ENCODE assay signal across 8 cellular contexts in the genomic region with DNA sequence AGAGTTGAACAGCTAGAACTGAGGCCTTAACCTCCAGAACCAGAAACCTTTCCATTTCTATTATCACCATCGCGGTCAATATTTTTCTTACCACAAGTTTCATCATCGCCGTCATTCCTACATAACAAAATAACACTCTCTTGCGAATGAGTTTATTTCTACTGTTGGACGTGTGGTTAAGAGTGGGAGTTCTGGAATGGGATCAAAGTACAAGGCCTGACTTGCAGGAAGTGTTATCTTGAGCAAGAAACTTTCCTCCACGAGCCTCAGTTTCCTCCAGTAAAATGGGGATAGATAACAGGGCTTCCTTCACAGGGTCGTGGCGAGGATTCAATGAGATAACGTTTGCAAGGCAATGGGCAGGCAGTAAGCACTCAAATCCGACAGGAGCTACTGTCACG. TPM values are rescaled to one million over a fixed set of nuclear protein-coding genes. Genes with fewer than 3 reads are reported as not detected.
DNase-seq lines count a peak whose midpoint lies in the region; ATAC-seq and TF ChIP-seq lines count a peak whose summit lies in the region.

No MANE protein-coding gene starts in this region.

- H3K4me3 ChIP-seq in hepatocyte: peak overlapping the region; percentile 51

- H3K9me3 Mint-ChIP-seq in WTC11: no peaks in the 10 kb centered on the region
- no peaks in the 10 kb centered on the region for H3K9me3 Mint-ChIP-seq in stimulated activated effector memory CD8-positive, alpha-beta T cell treated with anti-CD3 and anti-CD28 coated beads, Interleukin-12 subunit alpha, Interleukin-12 subunit beta, amount 100 ng/mL, for 72 hours

- no peaks in the 10 kb centered on the region for H3K27me3 Mint-ChIP-seq in WTC11 (ENCODE audit: low read depth)

- peak overlapping the region; percentile 100 for H3K4me3 Mint-ChIP-seq in WTC11
- H3K4me3 Mint-ChIP-seq in stimulated activated effector memory CD8-positive, alpha-beta T cell treated with anti-CD3 and anti-CD28 coated beads, Interleukin-12 subunit alpha, Interleukin-12 subunit beta, amount 100 ng/mL, for 72 hours: peak overlapping the region; percentile 92

- H3K9me2 ChIP-seq in hepatocyte (replicated peaks; ENCODE audit: insufficient read depth): no peaks in the 10 kb centered on the region

- WGBS in hepatocyte (ENCODE audit: low lambda C conversion rate, missing lambda C conversion rate): 5% methylated on average over 12 of the region's 12 CpGs

- H3K27me3 ChIP-seq in hepatocyte: no peaks in the 10 kb centered on the region

- H4K20me1 ChIP-seq in hepatocyte (ENCODE audit: insufficient read depth, poor library complexity, severe bottlenecking): peaks cover 31% of the 10 kb centered on the region

- peak overlapping the region; percentile 81 for H3K27ac ChIP-seq in hepatocyte

- peak overlapping the region; percentile 96 for H3K27ac Mint-ChIP-seq in WTC11
- H3K27ac Mint-ChIP-seq in stimulated activated effector memory CD8-positive, alpha-beta T cell treated with anti-CD3 and anti-CD28 coated beads, Interleukin-12 subunit alpha, Interleukin-12 subunit beta, amount 100 ng/mL, for 72 hours: peak overlapping the region; percentile 99

- no peak for ATAC-seq in WTC11
- no peak for ATAC-seq in stimulated activated effector memory CD8-positive, alpha-beta T cell treated with anti-CD3 and anti-CD28 coated beads, Interleukin-12 subunit alpha, Interleukin-12 subunit beta, amount 100 ng/mL, for 72 hours
- ATAC-seq in GM18511 (IDR thresholded peaks at IDR 0.05; ENCODE audit: unreplicated experiment): no peak

- no peaks in the 10 kb centered on the region for H3K36me3 ChIP-seq in hepatocyte (replicated peaks; ENCODE audit: insufficient read depth, low read depth)

- CTCF ChIA-PET in WTC11 (lab: Charles Lee): interaction anchor here (1.9 kb wide), 1 partner anchor 53 kb away, joined by 4 read pairs; no protein-coding TSS in a partner anchor

- H3K79me2 ChIP-seq in hepatocyte: peaks cover 78% of the 10 kb centered on the region

- POLR2A ChIA-PET in WTC11 (lab: Charles Lee): interaction anchor here (1.2 kb wide), 1 partner anchor 170 kb away, joined by 4 read pairs; no protein-coding TSS in a partner anchor

- H3K4me1 ChIP-seq in hepatocyte (ENCODE audit: insufficient read depth): peaks cover 11% of the 10 kb centered on the region

- no peaks in the 10 kb centered on the region for H3K9me3 ChIP-seq in hepatocyte (ENCODE audit: low read depth)

- DNase-seq in SIG-M5 treated with dmso at 0.1 percent for 504 hours (lab: John Stamatoyannopoulos, UW; ENCODE audit: unreplicated experiment) (peak; percentile 24), SIG-M5 (lab: John Stamatoyannopoulos, UW) (no peak), WTC11 (ENCODE audit: low spot score) (no peak), hepatocyte (ENCODE audit: low spot score) (peak; percentile 41), retina (no peak)
- no peak for DNase-seq in stimulated activated effector memory CD8-positive, alpha-beta T cell treated with anti-CD3 and anti-CD28 coated beads, Interleukin-12 subunit alpha, Interleukin-12 subunit beta, amount 100 ng/mL, for 72 hours (ENCODE audit: low spot score in 2 of 2)
- DNase-seq in stimulated activated CD4-positive, alpha-beta T cell treated with anti-CD3 and anti-CD28 coated beads, Interleukin-4, amount 100 ng/mL, for 24 hours: no peak

- H3K36me3 Mint-ChIP-seq in WTC11: peaks cover 36% of the 10 kb centered on the region
- H3K36me3 Mint-ChIP-seq in stimulated activated effector memory CD8-positive, alpha-beta T cell treated with anti-CD3 and anti-CD28 coated beads, Interleukin-12 subunit alpha, Interleukin-12 subunit beta, amount 100 ng/mL, for 72 hours: peaks cover 82% of the 10 kb centered on the region

- H3K4me2 ChIP-seq in hepatocyte: peak overlapping the region; percentile 89

- peaks cover 36% of the 10 kb centered on the region for H3K4me1 Mint-ChIP-seq in WTC11
- H3K4me1 Mint-ChIP-seq in stimulated activated effector memory CD8-positive, alpha-beta T cell treated with anti-CD3 and anti-CD28 coated beads, Interleukin-12 subunit alpha, Interleukin-12 subunit beta, amount 100 ng/mL, for 72 hours: peaks cover 36% of the 10 kb centered on the region

- TF ChIP-seq CTCF in WTC11 (IDR thresholded peaks at IDR 0.05) (no peak), hepatocyte (IDR thresholded peaks at IDR 0.05; ENCODE audit: poor library complexity) (no peak)

- H2AFZ ChIP-seq in hepatocyte: peak overlapping the region; percentile 65

TF ChIP-seq in WTC11, 78 proteins besides CTCF, POLR2A, EP300 and RAD21:
- TF ChIP-seq GABPB1 (CRISPR knock-in tag; IDR thresholded peaks at IDR 0.05) (peak; percentile 53; the same call in 1 of the 2 replicates), TCF7 (CRISPR knock-in tag; IDR thresholded peaks at IDR 0.05; ENCODE audit: low read depth) (no peak)
- TF ChIP-seq, protein P1, sequence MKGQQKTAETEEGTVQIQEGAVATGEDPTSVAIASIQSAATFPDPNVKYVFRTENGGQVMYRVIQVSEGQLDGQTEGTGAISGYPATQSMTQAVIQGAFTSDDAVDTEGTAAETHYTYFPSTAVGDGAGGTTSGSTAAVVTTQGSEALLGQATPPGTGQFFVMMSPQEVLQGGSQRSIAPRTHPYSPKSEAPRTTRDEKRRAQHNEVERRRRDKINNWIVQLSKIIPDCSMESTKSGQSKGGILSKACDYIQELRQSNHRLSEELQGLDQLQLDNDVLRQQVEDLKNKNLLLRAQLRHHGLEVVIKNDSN (CRISPR knock-in tag; IDR thresholded peaks at IDR 0.05): no peak

RNA-seq across cellular contexts. Expression of a gene that starts 0.7 kb away (rescaled TPM):
- total RNA-seq in WTC11 (2021): 75.6 to 91.2 TPM (median 76.8 TPM) in 3 replicates
- 41.0 and 60.4 TPM in 2 replicates for total RNA-seq in hepatocyte
- polyA plus RNA-seq in hepatocyte: 20.0 and 25.0 TPM in 2 replicates

RNA-seq across cellular contexts. Expression of a gene that starts 2.1 kb away (rescaled TPM):
- 73.8 to 85.9 TPM (median 74.2 TPM) in 3 replicates for total RNA-seq in WTC11 (2021)
- total RNA-seq in hepatocyte: 107 and 116 TPM in 2 replicates
- 149 and 169 TPM in 2 replicates for polyA plus RNA-seq in hepatocyte

RNA-seq across cellular contexts. Expression of a gene that starts 37.6 kb away (rescaled TPM):
- 0.16 to 0.25 TPM (median 0.20 TPM) in 3 replicates for total RNA-seq in WTC11 (2021)
- 69.7 and 70.1 TPM in 2 replicates for total RNA-seq in hepatocyte
- 54.4 and 59.6 TPM in 2 replicates for polyA plus RNA-seq in hepatocyte

RNA-seq across cellular contexts. Expression of a gene that starts 45.2 kb away (rescaled TPM):
- total RNA-seq in WTC11 (2021) (4.4 to 6.7 TPM (median 6.3 TPM) in 3 replicates), hepatocyte (6.3 and 6.4 TPM in 2 replicates)
- 6.2 and 6.7 TPM in 2 replicates for polyA plus RNA-seq in hepatocyte

Comparison
In these comparisons a context has a peak if more than half of its experiments do, and no peak if none do; other contexts are left out.
1. DNase-seq: peak in SIG-M5 treated with dmso at 0.1 percent for 504 hours (single experiment) and hepatocyte (single experiment); none in SIG-M5 (single experiment), WTC11 (single experiment), stimulated activated effector memory CD8-positive, alpha-beta T cell treated with anti-CD3 and anti-CD28 coated beads, Interleukin-12 subunit alpha, Interleukin-12 subunit beta, amount 100 ng/mL, for 72 hours (0 of 2), stimulated activated CD4-positive, alpha-beta T cell treated with anti-CD3 and anti-CD28 coated beads, Interleukin-4, amount 100 ng/mL, for 24 hours (single experiment) and retina (single experiment).
2. RNA of a gene that starts 37.6 kb away (total RNA-seq): 69.7 to 70.1 TPM in hepatocyte; 0.16 to 0.25 TPM in WTC11; every median in the first group is over 10 times any median in the second.